In the genomic region with DNA sequence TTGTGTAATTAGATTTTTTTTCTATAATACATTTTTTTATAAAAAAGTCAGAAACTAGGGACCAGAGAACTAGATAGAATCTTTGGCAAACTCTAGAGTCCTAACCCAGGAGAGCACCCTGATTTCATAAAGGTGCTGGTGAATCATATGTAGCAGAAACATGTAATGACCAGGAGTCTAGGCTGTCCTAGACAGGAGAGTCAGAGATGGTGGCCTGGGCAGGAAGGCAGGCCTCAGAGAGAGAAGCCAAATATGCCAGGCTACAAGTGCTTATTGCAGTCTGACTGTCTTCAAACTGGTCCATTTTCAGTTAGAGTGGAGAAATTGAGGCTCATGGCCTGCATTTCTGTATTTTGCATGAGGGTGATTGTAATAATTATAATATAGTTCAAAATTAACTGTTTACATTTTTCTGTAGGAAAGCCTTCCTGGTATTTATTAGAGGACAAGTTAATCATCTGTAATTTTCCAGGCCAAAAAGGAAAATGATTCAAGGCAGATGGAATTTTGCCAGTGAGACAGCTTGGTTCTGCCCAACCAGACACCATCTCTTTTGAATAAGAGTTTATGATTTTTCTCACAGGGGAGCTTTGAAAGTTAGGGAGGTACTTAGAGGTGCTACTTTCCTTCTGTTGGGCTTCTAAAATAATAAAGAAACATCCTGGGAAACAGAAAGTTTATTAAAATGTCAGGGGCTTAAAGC, we compare ENCODE assay signal across 20 cellular contexts.
A peak's percentile ranks its signal among the peaks of the same experiment; 100 is the strongest.
DNase-seq lines count a peak whose midpoint lies in the region; ATAC-seq, FAIRE-seq and TF ChIP-seq lines count a peak whose summit lies in the region.
"Had no signal": no experiment of that assay in that cellular context is flagged by ENCODE, and none has a peak within 500 bp of the region (broad histone marks: within the 10 kb centered on the region; RNA-seq: fewer than 3 reads in every experiment).

No MANE protein-coding gene starts in this region.

- no peak for TF ChIP-seq POLR2A in endothelial cell of umbilical vein (IDR thresholded peaks at IDR 0.05; ENCODE audit: low read depth, low read length)
- TF ChIP-seq POLR2A in gastrocnemius medialis (IDR thresholded peaks at IDR 0.05) = no peak

- H3K9me1 ChIP-seq in endothelial cell of umbilical vein (replicated peaks; ENCODE audit: control insufficient read depth, extremely low read depth, insufficient read depth, low read length) = no peaks in the 10 kb centered on the region

- in situ Hi-C loops in gastrocnemius medialis (cut with MboI; ENCODE audit: low sequenced_read_pairs in 4 of 4) = no loop called here

- peak; percentile 24 for DNase-seq in AG20443 (ENCODE audit: low spot score)
- DNase-seq in M059J (ENCODE audit: low read depth) = peak; percentile 72
- DNase-seq in endothelial cell of umbilical vein (ENCODE audit: low read depth, low spot score) = peak; percentile 91
- DNase-seq in kidney tubule cell (ENCODE audit: low spot score) = peak; percentile 75
- no peak for DNase-seq in activated CD4-positive, alpha-beta T cell treated with anti-CD3 and anti-CD28 coated beads for 48 hours
- no peak for DNase-seq in gastrocnemius medialis
- no peak for DNase-seq in WERI-Rb-1
- no peak for DNase-seq in NCI-H1048 (lab: John Stamatoyannopoulos, UW)
- DNase-seq: activated CD4-positive, alpha-beta T cell treated with anti-CD3 and anti-CD28 coated beads, Interleukin-2, amount 10 ng/mL, durations not matched to agents 7 days and 5 days; activated T-cell treated with anti-CD3 and anti-CD28 coated beads, Interleukin-2, amount 50 U/mL, for 1 hour; endodermal cell; kidney; NCI-H1105; NCI-H2227 treated with DMSO at 0.1 percent for 48 hours; pancreas; SJCRH30; stimulated activated naive CD4-positive, alpha-beta T cell treated with Interleukin-2 at 50 U/mL for 16 hours; T1000 had no signal

- H3K4me2 ChIP-seq in endothelial cell of umbilical vein (ENCODE audit: insufficient read depth, low read length) = peak overlapping the region; percentile 35

- no peaks in the 10 kb centered on the region for H4K20me1 ChIP-seq in endothelial cell of umbilical vein (replicated peaks; ENCODE audit: control insufficient read depth, extremely low read depth, insufficient read depth, low read length)

- peak overlapping the region; percentile 74 for H2AFZ ChIP-seq in endothelial cell of umbilical vein (ENCODE audit: low read depth, low read length)

- dilution Hi-C loops in endothelial cell of umbilical vein (cut with MboI; ENCODE audit: extremely low pct_ligation_motif_present, low sequenced_read_pairs) = no loop called here

- H3K9ac ChIP-seq in endothelial cell of umbilical vein (replicated peaks; ENCODE audit: extremely low read depth, insufficient read depth, low read length) = peak overlapping the region; percentile 49

- CTCF ChIA-PET in endothelial cell of umbilical vein (lab: Charles Lee) = interaction anchor here (1.2 to 4.0 kb wide), 4 partner anchors 9 to 71 kb away, joined by 3 to 23 read pairs (median 7); no protein-coding TSS in a partner anchor

- BruUV-seq in endothelial cell of umbilical vein (replicated peaks; lab: Mats Ljungman, UMichigan) = no TSS peak

- H3K9me3 ChIP-seq in endothelial cell of umbilical vein (replicated peaks; ENCODE audit: control insufficient read depth, insufficient read depth, low read length) (no peaks in the 10 kb centered on the region), gastrocnemius medialis (no peaks in the 10 kb centered on the region), WERI-Rb-1 (ENCODE audit: severe bottlenecking) (no peaks in the 10 kb centered on the region)
- H3K9me3 ChIP-seq: pancreas, SJCRH30 had no signal

- no peak for TF ChIP-seq CTCF in endothelial cell of umbilical vein (IDR thresholded peaks at IDR 0.05; ENCODE audit: extremely low read depth in 1 of 2, insufficient read depth in 1 of 2, low read depth in 1 of 2, low read length in 2 of 2)
- no peak for TF ChIP-seq CTCF in gastrocnemius medialis (IDR thresholded peaks at IDR 0.05 in 4 of 5, conservative IDR thresholded peaks at IDR 0.05 in 1 of 5)
- TF ChIP-seq CTCF in WERI-Rb-1 (IDR thresholded peaks at IDR 0.05; ENCODE audit: low read depth, low read length) = no peak

- H3K27ac ChIP-seq in endothelial cell of umbilical vein (ENCODE audit: insufficient read depth, low read depth, low read length) = peak overlapping the region; percentile 39
- H3K27ac ChIP-seq in gastrocnemius medialis = no peak overlapping the region
- no peak overlapping the region for H3K27ac ChIP-seq in WERI-Rb-1
- H3K27ac ChIP-seq: pancreas, SJCRH30 had no signal

- POLR2A ChIA-PET in endothelial cell of umbilical vein (lab: Charles Lee) = no interaction called here

- H3K27me3 ChIP-seq in endothelial cell of umbilical vein (ENCODE audit: control insufficient read depth in 2 of 2, insufficient read depth in 2 of 2, low read length in 2 of 2) = no peaks in the 10 kb centered on the region
- no peaks in the 10 kb centered on the region for H3K27me3 ChIP-seq in gastrocnemius medialis
- H3K27me3 ChIP-seq in WERI-Rb-1 (ENCODE audit: insufficient read depth, low read depth, severe bottlenecking) = peaks cover 40% of the 10 kb centered on the region
- H3K27me3 ChIP-seq: pancreas, SJCRH30 had no signal

- H3K36me3 ChIP-seq in endothelial cell of umbilical vein (ENCODE audit: control insufficient read depth in 2 of 2, extremely low read depth in 1 of 2, insufficient read depth in 2 of 2, low read length in 2 of 2) = no peaks in the 10 kb centered on the region
- H3K36me3 ChIP-seq in gastrocnemius medialis = no peaks in the 10 kb centered on the region
- no peaks in the 10 kb centered on the region for H3K36me3 ChIP-seq in WERI-Rb-1
- H3K36me3 ChIP-seq: pancreas, SJCRH30 had no signal

- H3K79me2 ChIP-seq in endothelial cell of umbilical vein (ENCODE audit: control insufficient read depth, insufficient read depth, low read length) = no peaks in the 10 kb centered on the region

- H3K4me1 ChIP-seq in endothelial cell of umbilical vein (ENCODE audit: control insufficient read depth, extremely low read depth, insufficient read depth, low read length) = peaks cover 24% of the 10 kb centered on the region
- H3K4me1 ChIP-seq in gastrocnemius medialis = peaks cover 0 to 8% of the 10 kb centered on the region in 2 donors
- H3K4me1 ChIP-seq: pancreas, SJCRH30 had no signal

- ATAC-seq in gastrocnemius medialis = no peak
- ATAC-seq: K562, pancreas had no signal

- peak; percentile 77 for FAIRE-seq in endothelial cell of umbilical vein (lab: Jason Lieb, UNC)
- FAIRE-seq: G401.6, K562, kidney, pancreas had no signal

- H3K4me3 ChIP-seq in endothelial cell of umbilical vein (replicated peaks in 1 of 3; ENCODE audit: insufficient read depth in 1 of 3, low read depth in 1 of 3, low read length in 3 of 3) (no peak overlapping the region), gastrocnemius medialis (no peak overlapping the region), WERI-Rb-1 (ENCODE audit: low read depth, low read length) (no peak overlapping the region)
- H3K4me3 ChIP-seq: K562, pancreas, SJCRH30 had no signal

- intact Hi-C loops in endothelial cell of umbilical vein (cut with micrococcal nuclease) = loop anchor here (2.0 kb wide), 1 partner anchor 44 kb away; no protein-coding TSS in a partner anchor
- intact Hi-C loops in gastrocnemius medialis (cut with DNase I; ENCODE audit: low total_unique reads) = no loop called here

TF ChIP-seq in endothelial cell of umbilical vein, 7 proteins besides CTCF, POLR2A, EP300 and RAD21:
- peak; percentile 10 for TF ChIP-seq JUN (IDR thresholded peaks at IDR 0.05; ENCODE audit: borderline replicate concordance, insufficient read depth, insufficient read length, low read depth)
- TF ChIP-seq FOS (IDR thresholded peaks at IDR 0.05; ENCODE audit: borderline replicate concordance, insufficient read depth, low read length) = peak; percentile 36
- TF ChIP-seq POLR2AphosphoS5 (IDR thresholded peaks at IDR 0.05; ENCODE audit: insufficient read depth, low read depth, low read length) = no peak

Comparison
In these comparisons a context has a peak if more than half of its experiments do, and no peak if none do; other contexts are left out.
1. DNase-seq: peak in AG20443 (single experiment), M059J (single experiment), endothelial cell of umbilical vein (single experiment) and kidney tubule cell (single experiment); none in activated CD4-positive, alpha-beta T cell treated with anti-CD3 and anti-CD28 coated beads for 48 hours (single experiment), gastrocnemius medialis (0 of 2), WERI-Rb-1 (single experiment) and NCI-H1048 (single experiment).